In genomic region chr12:48105321-48105866, GRCh38 we compare ENCODE assay signal across 8 cellular contexts. TPM values are rescaled to one million over a fixed set of nuclear protein-coding genes. Genes with fewer than 3 reads are reported as not detected.
A peak's percentile ranks its signal among the peaks of the same experiment; 100 is the strongest.
DNase-seq lines count a peak whose midpoint lies in the region; ATAC-seq and TF ChIP-seq lines count a peak whose summit lies in the region.

No MANE protein-coding gene starts in this region.

- H3K9me3 Mint-ChIP-seq in activated T-cell treated with anti-CD3 and anti-CD28 coated beads, Interleukin-2, amount 50 U/mL, for 72 hours: no peaks in the 10 kb centered on the region
- no peaks in the 10 kb centered on the region for H3K9me3 Mint-ChIP-seq in progenitor cell of endocrine pancreas (ENCODE audit: low read depth)

- DNase-seq in NCI-H226: peak; percentile 7
- DNase-seq in activated T-cell treated with anti-CD3 and anti-CD28 coated beads, Interleukin-2, amount 50 U/mL, for 72 hours: peak in 1 of 2 donors; percentile 43
- DNase-seq in fibroblast of pulmonary artery (ENCODE audit: low read depth): peak; percentile 22
- DNase-seq in progenitor cell of endocrine pancreas (ENCODE audit: low spot score, unreplicated experiment): no peak
- no peak for DNase-seq in hippocampal formation (lab: John Stamatoyannopoulos, UW)
- DNase-seq in NCI-H187 treated with DMSO at 0.1 percent for 48 hours (lab: John Stamatoyannopoulos, UW): no peak

- peak overlapping the region; percentile 90 for H3K27ac Mint-ChIP-seq in activated T-cell treated with anti-CD3 and anti-CD28 coated beads, Interleukin-2, amount 50 U/mL, for 72 hours
- peak overlapping the region; percentile 96 for H3K27ac Mint-ChIP-seq in progenitor cell of endocrine pancreas

- TF ChIP-seq CTCF in fibroblast of pulmonary artery (IDR thresholded peaks at IDR 0.05; ENCODE audit: low read length, missing control alignments): no peak
- no peak for TF ChIP-seq CTCF in progenitor cell of endocrine pancreas (IDR thresholded peaks at IDR 0.05; ENCODE audit: unreplicated experiment)

- peak overlapping the region; percentile 90 to 97 for H3K4me3 Mint-ChIP-seq in activated T-cell treated with anti-CD3 and anti-CD28 coated beads, Interleukin-2, amount 50 U/mL, for 72 hours
- peak overlapping the region; percentile 98 for H3K4me3 Mint-ChIP-seq in progenitor cell of endocrine pancreas (ENCODE audit: low read depth)

- no peaks in the 10 kb centered on the region for H3K27me3 Mint-ChIP-seq in activated T-cell treated with anti-CD3 and anti-CD28 coated beads, Interleukin-2, amount 50 U/mL, for 72 hours (ENCODE audit: low read depth)
- no peaks in the 10 kb centered on the region for H3K27me3 Mint-ChIP-seq in progenitor cell of endocrine pancreas

- peaks cover 4% of the 10 kb centered on the region in 2 donors for H3K36me3 Mint-ChIP-seq in activated T-cell treated with anti-CD3 and anti-CD28 coated beads, Interleukin-2, amount 50 U/mL, for 72 hours (ENCODE audit: insufficient read depth in 2 of 2)
- no peaks in the 10 kb centered on the region for H3K36me3 Mint-ChIP-seq in progenitor cell of endocrine pancreas (ENCODE audit: insufficient read depth)

- peak overlapping the region; percentile 81 for H3K4me3 ChIP-seq in fibroblast of pulmonary artery (replicated peaks; ENCODE audit: low read depth, low read length)

- peaks cover 52% of the 10 kb centered on the region for H3K4me1 Mint-ChIP-seq in activated T-cell treated with anti-CD3 and anti-CD28 coated beads, Interleukin-2, amount 50 U/mL, for 72 hours (ENCODE audit: low read depth)
- peaks cover 28% of the 10 kb centered on the region for H3K4me1 Mint-ChIP-seq in progenitor cell of endocrine pancreas (ENCODE audit: low read depth)

- ATAC-seq in GM18867 (IDR thresholded peaks at IDR 0.05; ENCODE audit: unreplicated experiment) (peak; percentile 24), HG02798 (IDR thresholded peaks at IDR 0.05; ENCODE audit: poor library complexity, unreplicated experiment) (peak; percentile 25)
- ATAC-seq in activated T-cell treated with anti-CD3 and anti-CD28 coated beads, Interleukin-2, amount 50 U/mL, for 72 hours (replicated peaks in 1 of 2): peak; percentile 22 to 45

RNA-seq across cellular contexts. Expression of gene SENP1, which starts 0.5 kb away (rescaled TPM):
- 10 to 100 TPM; 58.4 to 68.7 TPM for total RNA-seq in activated T-cell treated with anti-CD3 and anti-CD28 coated beads, Interleukin-2, amount 50 U/mL, for 72 hours
- 34.9 and 38.4 TPM in 2 replicates for total RNA-seq in progenitor cell of endocrine pancreas

RNA-seq across cellular contexts. Expression of gene PFKM, which starts 13.8 kb away (rescaled TPM):
- 10 to 100 TPM; 29.1 to 35.9 TPM for total RNA-seq in activated T-cell treated with anti-CD3 and anti-CD28 coated beads, Interleukin-2, amount 50 U/mL, for 72 hours
- 132 and 141 TPM in 2 replicates for total RNA-seq in progenitor cell of endocrine pancreas

RNA-seq across cellular contexts. Expression of gene ASB8, which starts 51.9 kb away (rescaled TPM):
- total RNA-seq in activated T-cell treated with anti-CD3 and anti-CD28 coated beads, Interleukin-2, amount 50 U/mL, for 72 hours: 10 to 100 TPM; 52.3 to 61.8 TPM
- 22.2 and 27.0 TPM in 2 replicates for total RNA-seq in progenitor cell of endocrine pancreas

Comparison
In these comparisons a context has a peak if more than half of its experiments do, and no peak if none do; other contexts are left out.
1. DNase-seq: peak in NCI-H226 (single experiment) and fibroblast of pulmonary artery (single experiment); none in progenitor cell of endocrine pancreas (single experiment), hippocampal formation (0 of 2) and NCI-H187 treated with DMSO at 0.1 percent for 48 hours (single experiment).
2. Peak in every context shown above with its lines, with median percentiles within 50 percentile points of each other: ATAC-seq.